8 cellular contexts compared by ENCODE assay signal in the genomic region with DNA sequence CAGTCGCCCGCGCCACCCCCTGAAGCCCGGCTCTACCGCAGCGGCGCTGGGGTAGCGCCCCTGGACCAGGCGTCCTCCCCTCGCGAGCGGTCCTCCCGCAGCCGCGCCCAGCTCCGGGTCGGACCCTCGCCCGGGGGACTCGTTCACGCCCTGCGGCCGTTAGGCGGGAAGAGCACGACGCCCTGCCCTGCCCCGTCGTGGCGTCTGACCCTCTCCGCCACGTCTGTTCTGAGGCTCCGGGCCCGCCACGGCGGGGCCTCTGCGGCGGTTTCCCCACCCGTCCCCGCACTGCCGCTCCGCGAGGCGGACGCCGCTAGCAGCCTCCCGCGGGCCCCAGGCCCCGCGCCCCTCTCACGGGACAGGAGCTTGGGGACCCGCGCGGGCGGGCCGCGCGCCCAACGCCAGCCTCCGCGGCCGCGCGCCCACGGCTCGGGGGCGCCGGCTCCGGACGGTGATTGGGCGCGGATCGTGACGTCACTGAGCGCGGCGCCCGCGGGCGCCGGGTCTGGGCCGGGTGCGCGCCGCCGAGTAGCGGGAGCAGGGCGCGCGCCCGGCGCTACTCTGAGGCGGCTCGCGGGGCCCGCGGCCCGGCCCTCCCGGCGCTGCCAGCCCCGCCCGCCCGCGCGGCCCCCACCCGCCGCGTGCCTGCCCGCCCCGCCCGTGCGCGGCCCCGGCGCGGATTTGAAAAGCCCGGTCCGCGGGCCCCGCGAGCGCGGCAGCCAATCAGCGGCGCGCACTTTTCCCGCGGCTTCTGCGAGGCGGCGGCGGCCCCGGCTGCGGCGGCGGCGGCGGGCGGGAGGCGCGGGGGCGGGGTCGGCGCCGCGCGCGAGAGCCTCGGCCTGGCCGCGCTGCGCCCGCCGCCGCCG. TPM values are rescaled to one million over a fixed set of nuclear protein-coding genes. Genes with fewer than 3 reads are reported as not detected.
A peak's percentile ranks its signal among the peaks of the same experiment; 100 is the strongest.
DNase-seq lines count a peak whose midpoint lies in the region; ATAC-seq and TF ChIP-seq lines count a peak whose summit lies in the region.

A gene (plus strand): TSS at position 816 of the 866 bp plus-strand sequence. CDS start 29,262 bp downstream, outside the sequence.

- peaks cover 2% of the 10 kb centered on the region for H3K27me3 ChIP-seq in kidney epithelial cell (ENCODE audit: control insufficient read depth, insufficient read depth, low read length)

- H3K36me3 ChIP-seq in kidney epithelial cell (ENCODE audit: control insufficient read depth, insufficient read depth, low read length) = no peaks in the 10 kb centered on the region

- H3K4me3 ChIP-seq in AG09309 (ENCODE audit: control insufficient read depth, low read depth, low read length) (peak within 1 kb of the TSS; percentile 63), kidney epithelial cell (ENCODE audit: low read depth, low read length) (peak within 1 kb of the TSS; percentile 90)

- TF ChIP-seq CTCF in AG09309 (IDR thresholded peaks at IDR 0.05; ENCODE audit: control insufficient read depth, insufficient read depth, low read depth, low read length, missing control alignments) = no peak
- no peak for TF ChIP-seq CTCF in kidney epithelial cell (IDR thresholded peaks at IDR 0.05; ENCODE audit: insufficient read depth, low read length, poor library complexity, severe bottlenecking)

- DNase-seq in AG09309 (ENCODE audit: low read depth) (peak; percentile 46), NCI-H226 (peak; percentile 85), cerebellar cortex (ENCODE audit: low spot score) (peak; percentile 74), kidney epithelial cell (ENCODE audit: low read depth) (no peak)
- DNase-seq in activated CD4-positive, CD25-positive, alpha-beta regulatory T cell treated with anti-CD3 and anti-CD28 coated beads, Interleukin-2, amount 50 U/mL, for 72 hours = peak; percentile 85
- DNase-seq in stimulated activated CD4-positive, alpha-beta T cell treated with anti-CD3 and anti-CD28 coated beads, Interleukin-15, amount 100 ng/mL, for 24 hours = peak; percentile 93

- ATAC-seq in GM19025 (IDR thresholded peaks at IDR 0.05; ENCODE audit: low read depth, unreplicated experiment) (peak; percentile 67), HG03196 (IDR thresholded peaks at IDR 0.05; ENCODE audit: unreplicated experiment) (peak; percentile 47)

RNA-seq across cellular contexts. Expression of the gene that starts here (rescaled TPM):
- 62.4 and 68.5 TPM in 2 replicates for total RNA-seq in kidney epithelial cell
